ENCODE assay signal across 8 cellular contexts in genomic region chr5:134451618-134452505, GRCh38. TPM values are rescaled to one million over a fixed set of nuclear protein-coding genes. Genes with fewer than 3 reads are reported as not detected.
A peak's percentile ranks its signal among the peaks of the same experiment; 100 is the strongest.
DNase-seq lines count a peak whose midpoint lies in the region; ATAC-seq and TF ChIP-seq lines count a peak whose summit lies in the region.
"Had no signal": no experiment of that assay in that cellular context is flagged by ENCODE, and none has a peak within 500 bp of the region (broad histone marks: within the 10 kb centered on the region; RNA-seq: fewer than 3 reads in every experiment).

No MANE protein-coding gene starts in this region.

- no peak for ATAC-seq in HG02642 (IDR thresholded peaks at IDR 0.05; ENCODE audit: poor library complexity, unreplicated experiment)

- no peak for TF ChIP-seq CTCF in astrocyte of the spinal cord (IDR thresholded peaks at IDR 0.05; ENCODE audit: low read depth, low read length)

- H3K4me3 ChIP-seq in astrocyte of the spinal cord (ENCODE audit: low read depth, low read length) = no peak overlapping the region
- H3K4me3 ChIP-seq: SK-N-MC had no signal

- DNase-seq in HT1080 (ENCODE audit: low read depth) (peak; percentile 87), astrocyte of the spinal cord (ENCODE audit: low read depth, low spot score) (peak; percentile 83), iris pigment epithelial cell (ENCODE audit: low read depth) (peak; percentile 89), iPS-NIHi11 (ENCODE audit: low spot score) (no peak), NAMALWA (ENCODE audit: low spot score) (no peak)

- in situ Hi-C loops in astrocyte of the spinal cord (cut with HindIII; ENCODE audit: low sequenced_read_pairs) = no loop called here

- H3K27ac ChIP-seq in temporal lobe (ENCODE audit: low read depth, low read length) = peak overlapping the region; percentile 17
- H3K27ac ChIP-seq: SK-N-MC had no signal

RNA-seq across cellular contexts. Expression of gene CDKN2AIPNL, which starts 40.2 kb away (rescaled TPM):
- 81.7 and 83.0 TPM in 2 replicates for total RNA-seq in HT1080 (2014; rRNA removed; shearing (Covaris generic))
- 56.4 and 59.0 TPM in 2 replicates for polyA plus RNA-seq in HT1080 (2015; cell fraction: cytosol; rRNA removed)
- 11.1 and 11.6 TPM in 2 replicates for polyA plus RNA-seq in HT1080 (2015; cell fraction: nucleus; rRNA removed)
- 29.5 TPM for total RNA-seq in temporal lobe

Comparison
In these comparisons a context has a peak if more than half of its experiments do, and no peak if none do; other contexts are left out.
1. DNase-seq: peak in HT1080 (single experiment), astrocyte of the spinal cord (single experiment) and iris pigment epithelial cell (single experiment); none in iPS-NIHi11 (single experiment) and NAMALWA (single experiment).